25 cellular contexts compared by ENCODE assay signal in the genomic region with DNA sequence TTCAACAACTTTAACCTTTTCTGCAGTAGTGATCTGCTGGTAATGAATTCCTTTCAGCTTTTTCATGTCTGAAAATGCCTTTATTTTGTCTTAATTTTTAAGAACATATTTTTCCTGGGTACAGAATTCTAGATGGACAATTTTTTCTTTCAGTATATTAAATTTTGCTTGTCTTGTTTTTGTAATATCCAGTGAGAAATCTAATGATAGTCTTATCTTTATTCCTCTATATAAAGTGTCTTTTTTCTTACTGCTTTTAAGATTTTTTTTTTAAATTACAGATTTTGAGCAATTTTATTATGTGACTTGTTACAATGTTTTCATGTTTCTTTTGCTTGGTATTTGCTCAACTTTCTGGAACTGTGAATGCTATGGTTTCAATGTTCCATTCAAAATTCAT.
"Had no signal": no experiment of that assay in that cellular context is flagged by ENCODE, and none has a peak within 500 bp of the region (broad histone marks: within the 10 kb centered on the region; RNA-seq: fewer than 3 reads in every experiment).

No MANE protein-coding gene starts in this region.

- DNase-seq: naive B cell; naive thymus-derived CD8-positive, alpha-beta T cell; occipital lobe; ovary; psoas muscle; right cardiac atrium; right lobe of liver; sigmoid colon; stimulated activated CD4-positive, alpha-beta T cell treated with anti-CD3 and anti-CD28 coated beads, Interleukin-15, amount 100 ng/mL, for 24 hours; stimulated activated CD4-positive, alpha-beta T cell treated with anti-CD3 and anti-CD28 coated beads, Interleukin-2, amount 100 ng/mL, for 24 hours; stimulated activated CD4-positive, alpha-beta T cell treated with anti-CD3 and anti-CD28 coated beads, Interleukin-2, amount 100 ng/mL, for 48 hours; stimulated activated CD4-positive, alpha-beta T cell treated with anti-CD3 and anti-CD28 coated beads, Interleukin-4, amount 100 ng/mL, for 24 hours; stimulated activated naive B cell treated with anti-CD40 and anti-IgM and Interleukin-4, amounts not matched to agents 10 μg/mL and 1 μg/mL and 100 μg/mL, for 72 hours; stimulated activated naive CD4-positive, alpha-beta T cell treated with Interleukin-2 at 50 U/mL for 16 hours; stomach; thyroid gland; trophoblast cell; upper lobe of left lung had no signal

- H3K9me3 ChIP-seq: ovary, thyroid gland, upper lobe of left lung had no signal

- H3K9ac ChIP-seq: neural progenitor cell had no signal

- H2AFZ ChIP-seq: neural progenitor cell had no signal

- ATAC-seq: naive thymus-derived CD8-positive, alpha-beta T cell; natural killer cell treated with Interleukin-12 subunit alpha and Interleukin-12 subunit beta and Interleukin-15 and Interleukin-18, amount 100 ng/mL, for 72 hours; psoas muscle; right cardiac atrium; right lobe of liver; stimulated activated effector memory CD8-positive, alpha-beta T cell treated with anti-CD3 and anti-CD28 coated beads, Interleukin-12 subunit alpha, Interleukin-12 subunit beta, amount 100 ng/mL, for 72 hours; stimulated activated naive B cell treated with anti-CD40 and anti-IgM and Interleukin-4, amounts not matched to agents 10 μg/mL and 1 μg/mL and 100 μg/mL, for 72 hours had no signal

- FAIRE-seq: urothelium cell line had no signal

- H3K27me3 ChIP-seq: neural progenitor cell, ovary, right lobe of liver, sigmoid colon, stomach, thyroid gland, tibial nerve, upper lobe of left lung, vagina had no signal

- H3K27ac ChIP-seq: ovary, psoas muscle, right lobe of liver, sigmoid colon, stomach, thoracic aorta, thyroid gland, tibial nerve, upper lobe of left lung, vagina had no signal

- H3K4me1 ChIP-seq: thyroid gland, vagina had no signal

- H3K4me3 ChIP-seq: neural progenitor cell, ovary, psoas muscle, right lobe of liver, sigmoid colon, stomach, thoracic aorta, thyroid gland, tibial nerve, upper lobe of left lung, vagina had no signal

- H3K36me3 ChIP-seq: ovary, right lobe of liver, sigmoid colon, stomach, thoracic aorta, thyroid gland, upper lobe of left lung had no signal
